ENCODE assay signal across 29 cellular contexts in genomic region chr18:9941660-9942059, GRCh38. TPM values are rescaled to one million over a fixed set of nuclear protein-coding genes. Genes with fewer than 3 reads are reported as not detected.
"Had no signal": no experiment of that assay in that cellular context is flagged by ENCODE, and none has a peak within 500 bp of the region (broad histone marks: within the 10 kb centered on the region; RNA-seq: fewer than 3 reads in every experiment).

No MANE protein-coding gene starts in this region.

- H3K36me3 ChIP-seq: ovary had no signal

- H3K4me3 ChIP-seq: esophagus muscularis mucosa, heart right ventricle, lower lobe of right lung, ovary, psoas muscle, skin epidermis, spleen, testis, tibial artery had no signal

- ATAC-seq: foreskin keratinocyte; heart right ventricle; left ventricle myocardium superior; lower lobe of right lung; naive thymus-derived CD8-positive, alpha-beta T cell; psoas muscle; right cardiac atrium; stimulated activated memory B cell treated with anti-CD40 and anti-IgM and Interleukin-4, amounts not matched to agents 10 μg/mL and 1 μg/mL and 100 μg/mL, for 72 hours; stimulated activated naive CD8-positive, alpha-beta T cell treated with anti-CD3 and anti-CD28 coated beads, Interleukin-15, Interleukin-2, amounts not matched to agents 100 U/mL and 50 U/mL, for 24 hours had no signal

- H3K4me1 ChIP-seq: lower lobe of right lung, spleen, testis, tibial artery had no signal

- H3K27me3 ChIP-seq: esophagus muscularis mucosa, foreskin keratinocyte, heart right ventricle, ovary, spleen, testis, tibial artery had no signal

- FAIRE-seq: endothelial cell of umbilical vein had no signal

- H3K9me3 ChIP-seq: esophagus muscularis mucosa, heart right ventricle, lower lobe of right lung, ovary, psoas muscle, spleen, testis, tibial artery had no signal

- DNase-seq: cortex of kidney; effector CD4-positive, alpha-beta T cell; foreskin keratinocyte; glutamatergic neuron; heart right ventricle; hippocampal formation; immature natural killer cell; islet precursor cell; left ventricle myocardium superior; lower lobe of right lung; naive thymus-derived CD8-positive, alpha-beta T cell; occipital lobe; psoas muscle; right cardiac atrium; spleen; stimulated activated CD4-positive, alpha-beta T cell treated with anti-CD3 and anti-CD28 coated beads, Interleukin-4, amount 100 ng/mL, for 4 hours; stimulated activated naive CD8-positive, alpha-beta T cell treated with anti-CD3 and anti-CD28 coated beads, Interleukin-15, Interleukin-2, amounts not matched to agents 100 U/mL and 50 U/mL, for 24 hours; testis; tibial artery had no signal

- H3K27ac ChIP-seq: esophagus muscularis mucosa, foreskin keratinocyte, heart right ventricle, lower lobe of right lung, ovary, psoas muscle, skin epidermis, spleen, testis, tibial artery had no signal

RNA-seq across cellular contexts. Expression of gene TXNDC2, which starts 55.9 kb away (rescaled TPM):
- total RNA-seq: endothelial cell of umbilical vein; epithelial cell of proximal tubule; fibroblast of lung; foreskin keratinocyte; left ventricle myocardium superior; myocyte; naive thymus-derived CD8-positive, alpha-beta T cell; occipital lobe; renal cortical epithelial cell; urinary bladder had no signal
- polyA plus RNA-seq: immature natural killer cell; naive thymus-derived CD8-positive, alpha-beta T cell; right cardiac atrium had no signal
